ENCODE assay signal across 19 cellular contexts in the genomic region with DNA sequence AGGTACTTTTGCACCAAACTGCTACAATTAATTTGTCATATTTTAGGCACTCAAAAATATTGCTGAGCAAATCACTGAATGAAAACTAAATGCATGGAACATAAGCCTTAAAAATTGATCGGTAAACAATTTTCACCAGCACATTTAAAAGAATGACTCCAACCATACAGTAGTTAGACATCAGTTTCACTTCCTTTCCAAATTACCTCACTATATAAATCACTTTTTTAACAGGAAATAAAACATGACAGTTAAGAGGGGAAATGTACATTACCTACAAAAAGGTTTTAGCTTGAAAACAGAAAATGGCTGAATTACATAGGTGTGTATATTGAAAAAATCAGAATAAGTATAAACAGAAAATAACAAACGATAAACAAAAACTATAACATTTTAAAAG.
DNase-seq lines count a peak whose midpoint lies in the region; ATAC-seq, FAIRE-seq and TF ChIP-seq lines count a peak whose summit lies in the region.
"Had no signal": no experiment of that assay in that cellular context is flagged by ENCODE, and none has a peak within 500 bp of the region (broad histone marks: within the 10 kb centered on the region; RNA-seq: fewer than 3 reads in every experiment).

No MANE protein-coding gene starts in this region.

- POLR2A ChIA-PET in OCI-LY7 (lab: Charles Lee) = interaction anchor here (0.5 to 2.0 kb wide), 20 partner anchors 10 to 440 kb away, joined by 3 to 11 read pairs (median 3); no protein-coding TSS in a partner anchor

- TF ChIP-seq CTCF in OCI-LY7 (conservative IDR thresholded peaks at IDR 0.05; ENCODE audit: low read length) = no peak

- no peaks in the 10 kb centered on the region for H4K20me1 ChIP-seq in OCI-LY7 (ENCODE audit: insufficient read depth, low read length)

- CTCF ChIA-PET in OCI-LY7 (lab: Charles Lee; ENCODE audit: unreplicated experiment) = interaction anchor here (1.0 kb wide), 1 partner anchor 35 kb away, joined by 3 read pairs; no protein-coding TSS in a partner anchor

- no peak for FAIRE-seq in GM19239 (lab: Jason Lieb, UNC)
- FAIRE-seq: endothelial cell of umbilical vein had no signal

- H3K4me3 ChIP-seq in OCI-LY7 (ENCODE audit: low read depth, low read length, poor library complexity, severe bottlenecking) = peak overlapping the region; percentile 26

- DNase-seq in CD1c-positive myeloid dendritic cell (ENCODE audit: extremely low spot score) (peak; percentile 62), OCI-LY7 (ENCODE audit: low spot score) (peak; percentile 75), GM19239 (ENCODE audit: insufficient read length, low spot score) (no peak), COR-L47 (lab: John Stamatoyannopoulos, UW) (no peak), GOT3 (lab: John Stamatoyannopoulos, UW) (no peak)
- DNase-seq: activated CD4-positive, CD25-positive, alpha-beta regulatory T cell; activated gamma-delta T cell; foreskin keratinocyte; GF-D8; H9; left ventricle myocardium superior; NCI-H2081; NCI-H526 treated with DMSO at 0.1 percent for 48 hours; posterior cingulate gyrus; T-helper 1 cell had no signal

- H3K36me3 ChIP-seq in OCI-LY7 (ENCODE audit: insufficient read depth, low read length) = peaks cover 8% of the 10 kb centered on the region; the same call in 1 of the 2 replicates

- ATAC-seq in GM19351 (IDR thresholded peaks at IDR 0.05; ENCODE audit: unreplicated experiment) = peak; percentile 52
- peak; percentile 63 for ATAC-seq in HG03378 (IDR thresholded peaks at IDR 0.05; ENCODE audit: unreplicated experiment)
- ATAC-seq in GM21786 (IDR thresholded peaks at IDR 0.05; ENCODE audit: unreplicated experiment) = no peak
- ATAC-seq: foreskin keratinocyte, left ventricle myocardium superior had no signal

- no TSS peak for BruUV-seq in OCI-LY7 (replicated peaks; lab: Mats Ljungman, UMichigan)

- no peaks in the 10 kb centered on the region for H3K79me2 ChIP-seq in OCI-LY7 (ENCODE audit: insufficient read depth, low read depth, low read length)

- peak overlapping the region; percentile 89 for H2AFZ ChIP-seq in OCI-LY7 (ENCODE audit: low read length)

- peaks cover 44% of the 10 kb centered on the region for H3K4me1 ChIP-seq in OCI-LY7 (ENCODE audit: insufficient read depth, low read length, poor library complexity, severe bottlenecking)
- H3K4me1 ChIP-seq: foreskin keratinocyte had no signal

- H3K4me2 ChIP-seq in OCI-LY7 (ENCODE audit: low read length) = peak overlapping the region; percentile 56

- H3K9me2 ChIP-seq in OCI-LY7 (ENCODE audit: insufficient read depth, low read length) = no peaks in the 10 kb centered on the region

- intact Hi-C loops in OCI-LY7 (cut with micrococcal nuclease; ENCODE audit: unreplicated experiment) = loop anchor here (5.0 to 10.0 kb wide), 2 partner anchors 198 to 321 kb away; no protein-coding TSS in a partner anchor

- H3K27ac ChIP-seq in OCI-LY7 (ENCODE audit: low read depth, low read length, poor library complexity, severe bottlenecking) = peak overlapping the region; percentile 75
- H3K27ac ChIP-seq: foreskin keratinocyte had no signal

- H3K9me3 ChIP-seq in OCI-LY7 (ENCODE audit: low read length) = peaks cover 16% of the 10 kb centered on the region; the same call in 1 of the 2 replicates

Comparison
In these comparisons a context has a peak if more than half of its experiments do, and no peak if none do; other contexts are left out.
1. DNase-seq: peak in CD1c-positive myeloid dendritic cell (single experiment) and OCI-LY7 (single experiment); none in GM19239 (single experiment), COR-L47 (single experiment) and GOT3 (single experiment).